ENCODE assay signal across 12 cellular contexts in the genomic region with DNA sequence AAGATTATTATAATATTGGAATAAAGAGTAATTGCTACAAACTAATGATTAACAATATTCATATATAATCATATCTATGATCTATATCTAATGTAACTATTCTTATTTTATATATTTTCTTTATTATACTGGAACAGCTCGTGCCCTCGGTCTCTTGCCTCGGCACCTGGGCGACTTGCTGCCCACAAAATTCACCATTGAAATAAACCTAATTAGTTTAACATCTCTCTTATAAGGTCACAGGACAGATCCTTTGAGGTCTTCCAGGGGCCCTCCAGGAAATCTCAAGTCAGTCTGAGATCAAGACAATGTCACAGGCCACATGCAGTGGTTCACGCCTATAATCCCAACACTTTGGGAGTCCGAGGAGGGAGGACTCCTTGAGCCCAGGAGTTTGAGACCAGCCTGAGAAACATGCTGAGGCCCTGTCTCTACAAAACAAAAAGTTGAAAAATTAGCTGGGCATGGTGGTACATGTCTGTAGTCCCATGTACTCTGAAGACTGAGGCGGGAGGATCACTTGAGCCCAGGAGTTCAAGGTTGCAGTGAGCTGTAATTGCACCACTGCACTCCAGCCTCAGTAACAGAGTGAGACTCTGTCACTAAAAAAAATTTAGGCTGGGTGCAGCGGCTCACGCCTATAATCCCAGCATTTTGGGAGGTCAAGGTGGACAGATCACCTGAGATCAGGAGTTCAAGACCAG. TPM values are rescaled to one million over a fixed set of nuclear protein-coding genes. Genes with fewer than 3 reads are reported as not detected.
DNase-seq lines count a peak whose midpoint lies in the region; FAIRE-seq and TF ChIP-seq lines count a peak whose summit lies in the region.
"Had no signal": no experiment of that assay in that cellular context is flagged by ENCODE, and none has a peak within 500 bp of the region (broad histone marks: within the 10 kb centered on the region; RNA-seq: fewer than 3 reads in every experiment).

No MANE protein-coding gene starts in this region.

- DNase-seq in endothelial cell of umbilical vein (ENCODE audit: low read depth, low spot score): no peak
- DNase-seq in retina: peak; percentile 1
- DNase-seq in activated T-helper 2 cell treated with anti-CD3 and anti-CD28 coated beads, Interferon-gamma antibody, Interleukin-2, Interleukin-4, amounts not matched to agents 10 μg/mL and 5 μg/mL and 100 μg/mL, durations not matched to agents 14 hours and 24 hours and 36 hours (ENCODE audit: low spot score): no peak
- no peak for DNase-seq in activated naive CD8-positive, alpha-beta T cell treated with anti-CD3 and anti-CD28 coated beads for 36 hours
- no peak for DNase-seq in kidney
- no peak for DNase-seq in GM10248 (ENCODE audit: extremely low spot score)

- H3K4me2 ChIP-seq in BLaER1 treated with 17β-estradiol and CSF1 and Interleukin-3, amounts not matched to agents 10 nM and 100 nM: peak overlapping the region; percentile 68 to 99 (median 96)
- H3K4me2 ChIP-seq in endothelial cell of umbilical vein (ENCODE audit: insufficient read depth, low read length): no peak overlapping the region

- peaks cover 14% of the 10 kb centered on the region for H3K4me1 Mint-ChIP-seq in activated T-helper 2 cell treated with anti-CD3 and anti-CD28 coated beads, Interferon-gamma antibody, Interleukin-2, Interleukin-4, amounts not matched to agents 10 μg/mL and 5 μg/mL and 100 μg/mL, durations not matched to agents 14 hours and 24 hours and 36 hours (ENCODE audit: low read depth)
- H3K4me1 Mint-ChIP-seq in activated naive CD8-positive, alpha-beta T cell treated with anti-CD3 and anti-CD28 coated beads for 36 hours: peaks cover 29% of the 10 kb centered on the region

- no peaks in the 10 kb centered on the region for H3K27me3 Mint-ChIP-seq in activated T-helper 2 cell treated with anti-CD3 and anti-CD28 coated beads, Interferon-gamma antibody, Interleukin-2, Interleukin-4, amounts not matched to agents 10 μg/mL and 5 μg/mL and 100 μg/mL, durations not matched to agents 14 hours and 24 hours and 36 hours (ENCODE audit: low read depth)
- no peaks in the 10 kb centered on the region for H3K27me3 Mint-ChIP-seq in activated naive CD8-positive, alpha-beta T cell treated with anti-CD3 and anti-CD28 coated beads for 36 hours
- H3K27me3 Mint-ChIP-seq: activated naive CD4-positive, alpha-beta T cell treated with anti-CD3 and anti-CD28 coated beads, Interleukin-2, amount 10 ng/mL, durations not matched to agents 7 days and 5 days; naive thymus-derived CD4-positive, alpha-beta T cell had no signal

- peak overlapping the region; percentile 23 to 74 (median 56); a peak in 18 of 22 replicates for H3K9ac ChIP-seq in BLaER1 treated with 17β-estradiol and CSF1 and Interleukin-3, amounts not matched to agents 10 nM and 100 nM
- H3K9ac ChIP-seq in endothelial cell of umbilical vein (replicated peaks; ENCODE audit: extremely low read depth, insufficient read depth, low read length): peak overlapping the region; percentile 79
- no peak overlapping the region for H3K9ac ChIP-seq in kidney (ENCODE audit: low read length in 2 of 2)

- no peaks in the 10 kb centered on the region for H3K27me3 ChIP-seq in BLaER1 treated with 17β-estradiol and CSF1 and Interleukin-3, amounts not matched to agents 10 nM and 100 nM
- H3K27me3 ChIP-seq in endothelial cell of umbilical vein (ENCODE audit: control insufficient read depth in 2 of 2, insufficient read depth in 2 of 2, low read length in 2 of 2): no peaks in the 10 kb centered on the region
- H3K27me3 ChIP-seq: breast epithelium had no signal

- BruUV-seq in endothelial cell of umbilical vein (replicated peaks; lab: Mats Ljungman, UMichigan): TSS peak; percentile 6

- H3K27ac Mint-ChIP-seq in activated T-helper 2 cell treated with anti-CD3 and anti-CD28 coated beads, Interferon-gamma antibody, Interleukin-2, Interleukin-4, amounts not matched to agents 10 μg/mL and 5 μg/mL and 100 μg/mL, durations not matched to agents 14 hours and 24 hours and 36 hours: no peak overlapping the region
- H3K27ac Mint-ChIP-seq in activated naive CD8-positive, alpha-beta T cell treated with anti-CD3 and anti-CD28 coated beads for 36 hours: no peak overlapping the region
- H3K27ac Mint-ChIP-seq: activated naive CD4-positive, alpha-beta T cell treated with anti-CD3 and anti-CD28 coated beads, Interleukin-2, amount 10 ng/mL, durations not matched to agents 7 days and 5 days had no signal

- H4K20me1 ChIP-seq in BLaER1 treated with 17β-estradiol and CSF1 and Interleukin-3, amounts not matched to agents 10 nM and 100 nM: peaks cover 4 to 68% (median 46%) of the 10 kb centered on the region in 11 experiments; a peak in 18 of 22 replicates
- no peaks in the 10 kb centered on the region for H4K20me1 ChIP-seq in endothelial cell of umbilical vein (replicated peaks; ENCODE audit: control insufficient read depth, extremely low read depth, insufficient read depth, low read length)

- CTCF ChIA-PET in endothelial cell of umbilical vein (lab: Charles Lee): interaction anchor here (0.6 to 2.7 kb wide), 10 partner anchors 10 to 218 kb away, joined by 3 to 38 read pairs (median 4); a partner anchor contains a TSS
- CTCF ChIA-PET in GM10248 (lab: Yijun Ruan, JAX): interaction anchor here (0.7 to 3.6 kb wide), 17 partner anchors 8 to 217 kb away, joined by 3 to 37 read pairs (median 4); no protein-coding TSS in a partner anchor

- H2AFZ ChIP-seq in endothelial cell of umbilical vein (ENCODE audit: low read depth, low read length): no peak overlapping the region
- H2AFZ ChIP-seq: GM23338 had no signal

- POLR2A ChIA-PET in endothelial cell of umbilical vein (lab: Charles Lee): no interaction called here
- POLR2A ChIA-PET in GM10248 (lab: Yijun Ruan, JAX): no interaction called here

- no peak for TF ChIP-seq POLR2A in endothelial cell of umbilical vein (IDR thresholded peaks at IDR 0.05; ENCODE audit: low read depth, low read length)

- H3K9me3 ChIP-seq in BLaER1 treated with 17β-estradiol and CSF1 and Interleukin-3, amounts not matched to agents 10 nM and 100 nM (replicated peaks in 1 of 11): no peaks in the 10 kb centered on the region
- H3K9me3 ChIP-seq in endothelial cell of umbilical vein (replicated peaks; ENCODE audit: control insufficient read depth, insufficient read depth, low read length) (no peaks in the 10 kb centered on the region), kidney (ENCODE audit: control insufficient read depth in 1 of 2, low read length in 2 of 2) (no peaks in the 10 kb centered on the region)
- H3K9me3 ChIP-seq: breast epithelium had no signal

- intact Hi-C loops in endothelial cell of umbilical vein (cut with micrococcal nuclease) (loop anchor here (2.0 kb wide), 1 partner anchor 67 kb away; no protein-coding TSS in a partner anchor), kidney (cut with DNase I) (no loop called here)
- intact Hi-C loops in activated T-helper 2 cell treated with anti-CD3 and anti-CD28 coated beads, Interferon-gamma antibody, Interleukin-2, Interleukin-4, amounts not matched to agents 10 μg/mL and 5 μg/mL and 100 μg/mL, durations not matched to agents 14 hours and 24 hours and 36 hours (cut with micrococcal nuclease): no loop called here

- H3K9me3 Mint-ChIP-seq in activated T-helper 2 cell treated with anti-CD3 and anti-CD28 coated beads, Interferon-gamma antibody, Interleukin-2, Interleukin-4, amounts not matched to agents 10 μg/mL and 5 μg/mL and 100 μg/mL, durations not matched to agents 14 hours and 24 hours and 36 hours: no peaks in the 10 kb centered on the region
- H3K9me3 Mint-ChIP-seq in activated naive CD8-positive, alpha-beta T cell treated with anti-CD3 and anti-CD28 coated beads for 36 hours: peaks cover 2% of the 10 kb centered on the region
- H3K9me3 Mint-ChIP-seq: activated naive CD4-positive, alpha-beta T cell treated with anti-CD3 and anti-CD28 coated beads, Interleukin-2, amount 10 ng/mL, durations not matched to agents 7 days and 5 days; GM23338; naive thymus-derived CD4-positive, alpha-beta T cell had no signal

- no peaks in the 10 kb centered on the region for H3K9me1 ChIP-seq in endothelial cell of umbilical vein (replicated peaks; ENCODE audit: control insufficient read depth, extremely low read depth, insufficient read depth, low read length)

- H3K4me1 ChIP-seq in BLaER1 treated with 17β-estradiol and CSF1 and Interleukin-3, amounts not matched to agents 10 nM and 100 nM: peaks cover 75 to 100% (median 96%) of the 10 kb centered on the region in 10 experiments
- H3K4me1 ChIP-seq in endothelial cell of umbilical vein (ENCODE audit: control insufficient read depth, extremely low read depth, insufficient read depth, low read length) (peaks cover 46% of the 10 kb centered on the region), kidney (ENCODE audit: control insufficient read depth in 1 of 2, insufficient read depth in 1 of 2, low read depth in 1 of 2, low read length in 2 of 2) (peaks cover 5 to 10% of the 10 kb centered on the region in 2 donors)

- peak overlapping the region in 1 of 10 experiments; percentile 17; a peak in 1 of 20 replicates for H3K4me3 ChIP-seq in BLaER1 treated with 17β-estradiol and CSF1 and Interleukin-3, amounts not matched to agents 10 nM and 100 nM
- H3K4me3 ChIP-seq in endothelial cell of umbilical vein (replicated peaks in 1 of 3; ENCODE audit: insufficient read depth in 1 of 3, low read depth in 1 of 3, low read length in 3 of 3) (no peak overlapping the region), kidney (ENCODE audit: low read length in 2 of 2) (no peak overlapping the region)
- H3K4me3 ChIP-seq: GM23338 had no signal

- H3K36me3 Mint-ChIP-seq in activated T-helper 2 cell treated with anti-CD3 and anti-CD28 coated beads, Interferon-gamma antibody, Interleukin-2, Interleukin-4, amounts not matched to agents 10 μg/mL and 5 μg/mL and 100 μg/mL, durations not matched to agents 14 hours and 24 hours and 36 hours (ENCODE audit: low read depth): peaks cover 25% of the 10 kb centered on the region
- peaks cover 22% of the 10 kb centered on the region for H3K36me3 Mint-ChIP-seq in activated naive CD8-positive, alpha-beta T cell treated with anti-CD3 and anti-CD28 coated beads for 36 hours

- peak overlapping the region in 10 of 11 experiments; percentile 5 to 83 (median 56); a peak in 17 of 22 replicates for H3K27ac ChIP-seq in BLaER1 treated with 17β-estradiol and CSF1 and Interleukin-3, amounts not matched to agents 10 nM and 100 nM
- H3K27ac ChIP-seq in endothelial cell of umbilical vein (ENCODE audit: insufficient read depth, low read depth, low read length) (peak overlapping the region; percentile 86), kidney (ENCODE audit: low read depth in 2 of 2, low read length in 2 of 2) (no peak overlapping the region)

- no peak overlapping the region for H3K4me3 Mint-ChIP-seq in activated T-helper 2 cell treated with anti-CD3 and anti-CD28 coated beads, Interferon-gamma antibody, Interleukin-2, Interleukin-4, amounts not matched to agents 10 μg/mL and 5 μg/mL and 100 μg/mL, durations not matched to agents 14 hours and 24 hours and 36 hours (ENCODE audit: low read depth)
- no peak overlapping the region for H3K4me3 Mint-ChIP-seq in activated naive CD8-positive, alpha-beta T cell treated with anti-CD3 and anti-CD28 coated beads for 36 hours
- H3K4me3 Mint-ChIP-seq: activated naive CD4-positive, alpha-beta T cell treated with anti-CD3 and anti-CD28 coated beads, Interleukin-2, amount 10 ng/mL, durations not matched to agents 7 days and 5 days; GM23338 had no signal

- dilution Hi-C loops in endothelial cell of umbilical vein (cut with MboI; ENCODE audit: extremely low pct_ligation_motif_present, low sequenced_read_pairs): no loop called here

- FAIRE-seq in endothelial cell of umbilical vein (lab: Jason Lieb, UNC) (no peak), kidney (lab: Jason Lieb, UNC) (no peak)

- H3K36me3 ChIP-seq in BLaER1 treated with 17β-estradiol and CSF1 and Interleukin-3, amounts not matched to agents 10 nM and 100 nM: peaks cover 0 to 43% (median 31%) of the 10 kb centered on the region in 11 experiments; a peak in 15 of 22 replicates
- H3K36me3 ChIP-seq in endothelial cell of umbilical vein (ENCODE audit: control insufficient read depth in 2 of 2, extremely low read depth in 1 of 2, insufficient read depth in 2 of 2, low read length in 2 of 2) (no peaks in the 10 kb centered on the region), kidney (ENCODE audit: control insufficient read depth in 1 of 2, insufficient read depth in 2 of 2, low read length in 2 of 2) (no peaks in the 10 kb centered on the region)
- H3K36me3 ChIP-seq: breast epithelium had no signal

- peaks cover 43% of the 10 kb centered on the region for H3K79me2 ChIP-seq in endothelial cell of umbilical vein (ENCODE audit: control insufficient read depth, insufficient read depth, low read length)

- TF ChIP-seq CTCF in LNCAP (IDR thresholded peaks at IDR 0.05) (peak; percentile 3; the same call in 1 of the 2 replicates), endothelial cell of umbilical vein (IDR thresholded peaks at IDR 0.05; ENCODE audit: extremely low read depth in 1 of 2, insufficient read depth in 1 of 2, low read depth in 1 of 2, low read length in 2 of 2) (no peak), kidney (IDR thresholded peaks at IDR 0.05; ENCODE audit: borderline replicate concordance, extremely low read depth, insufficient read depth) (no peak), GM10248 (IDR thresholded peaks at IDR 0.05; ENCODE audit: control extremely low read depth, extremely low read depth, low read depth, missing control alignments) (no peak)

RNA-seq across cellular contexts. Expression of a gene that starts 6.6 kb away (rescaled TPM):
- total RNA-seq in endothelial cell of umbilical vein: 211 and 245 TPM in 2 replicates
- polyA plus RNA-seq in endothelial cell of umbilical vein: 440 and 511 TPM in 2 replicates
- polyA plus RNA-seq in endothelial cell of umbilical vein (2011; cell fraction: cytosol; rRNA removed): 259 and 341 TPM in 2 replicates
- polyA plus RNA-seq in endothelial cell of umbilical vein (2011; cell fraction: nucleus; rRNA removed): 576 and 663 TPM in 2 replicates
- polyA plus RNA-seq in endothelial cell of umbilical vein (2012): 102 and 113 TPM in 2 replicates
- 102 and 126 TPM in 2 replicates for polyA minus RNA-seq in endothelial cell of umbilical vein
- 25.2 TPM for polyA minus RNA-seq in endothelial cell of umbilical vein (2011; cell fraction: cytosol; rRNA and poly(A)+ RNA removed)
- polyA minus RNA-seq in endothelial cell of umbilical vein (2011; cell fraction: nucleus; rRNA and poly(A)+ RNA removed): 91.1 and 144 TPM in 2 replicates
- total RNA-seq in activated T-helper 2 cell treated with anti-CD3 and anti-CD28 coated beads, Interferon-gamma antibody, Interleukin-2, Interleukin-4, amounts not matched to agents 10 μg/mL and 5 μg/mL and 100 μg/mL, durations not matched to agents 14 hours and 24 hours and 36 hours: 19.9 and 20.9 TPM in 2 replicates
- total RNA-seq in activated naive CD8-positive, alpha-beta T cell treated with anti-CD3 and anti-CD28 coated beads for 36 hours: 10 to 100 TPM; 20.3 to 20.9 TPM
- 28.6 TPM for total RNA-seq in kidney
- polyA plus RNA-seq in kidney (ENCODE audit: insufficient read depth, low read depth, low replicate concordance): 50.6 TPM

RNA-seq across cellular contexts. Expression of a gene that starts 6.6 kb away (rescaled TPM):
- total RNA-seq in endothelial cell of umbilical vein: 221 and 246 TPM in 2 replicates
- polyA plus RNA-seq in endothelial cell of umbilical vein: 537 and 579 TPM in 2 replicates
- 320 and 379 TPM in 2 replicates for polyA plus RNA-seq in endothelial cell of umbilical vein (2011; cell fraction: cytosol; rRNA removed)
- 183 and 186 TPM in 2 replicates for polyA plus RNA-seq in endothelial cell of umbilical vein (2011; cell fraction: nucleus; rRNA removed)
- 145 and 199 TPM in 2 replicates for polyA plus RNA-seq in endothelial cell of umbilical vein (2012)
- 206 and 246 TPM in 2 replicates for polyA minus RNA-seq in endothelial cell of umbilical vein
- 31.5 TPM for polyA minus RNA-seq in endothelial cell of umbilical vein (2011; cell fraction: cytosol; rRNA and poly(A)+ RNA removed)
- polyA minus RNA-seq in endothelial cell of umbilical vein (2011; cell fraction: nucleus; rRNA and poly(A)+ RNA removed): 38.0 and 46.4 TPM in 2 replicates
- total RNA-seq in activated T-helper 2 cell treated with anti-CD3 and anti-CD28 coated beads, Interferon-gamma antibody, Interleukin-2, Interleukin-4, amounts not matched to agents 10 μg/mL and 5 μg/mL and 100 μg/mL, durations not matched to agents 14 hours and 24 hours and 36 hours: 93.4 and 95.6 TPM in 2 replicates
- 10 to 100 TPM; 76.1 to 79.6 TPM for total RNA-seq in activated naive CD8-positive, alpha-beta T cell treated with anti-CD3 and anti-CD28 coated beads for 36 hours
- 118 TPM for total RNA-seq in kidney
- 244 TPM for polyA plus RNA-seq in kidney (ENCODE audit: insufficient read depth, low read depth, low replicate concordance)

Comparison
In these comparisons a context has a peak if more than half of its experiments do, and no peak if none do; other contexts are left out.
1. H3K27ac ChIP-seq: peak in BLaER1 treated with 17β-estradiol and CSF1 and Interleukin-3, amounts not matched to agents 10 nM and 100 nM (10 of 11) and endothelial cell of umbilical vein (single experiment); none in kidney (0 of 2).
2. H3K9ac ChIP-seq: peak in BLaER1 treated with 17β-estradiol and CSF1 and Interleukin-3, amounts not matched to agents 10 nM and 100 nM (11 of 11) and endothelial cell of umbilical vein (single experiment); none in kidney (0 of 2).